Comparison of ENCODE assay signal across 11 cellular contexts in genomic region chr3:134361162-134361831, GRCh38. TPM values are rescaled to one million over a fixed set of nuclear protein-coding genes. Genes with fewer than 3 reads are reported as not detected.
DNase-seq lines count a peak whose midpoint lies in the region; ATAC-seq and TF ChIP-seq lines count a peak whose summit lies in the region.
"Had no signal": no experiment of that assay in that cellular context is flagged by ENCODE, and none has a peak within 500 bp of the region (broad histone marks: within the 10 kb centered on the region; RNA-seq: fewer than 3 reads in every experiment).

No MANE protein-coding gene starts in this region.

- CTCF ChIA-PET in Panc1 (lab: Charles Lee), result interaction anchor here (0.5 kb wide), 1 partner anchor 16 kb away, joined by 3 read pairs; no protein-coding TSS in a partner anchor

- WGBS in lung, 2 donors, result 89 to 92% methylated on average over 33 of the region's 33 CpGs

- H3K9me3 ChIP-seq in Panc1 (ENCODE audit: control insufficient read depth, insufficient read depth, low read depth, low read length) (no peaks in the 10 kb centered on the region), lung (ENCODE audit: control insufficient read depth in 2 of 2, insufficient read depth in 1 of 2, low read length in 1 of 2) (no peaks in the 10 kb centered on the region)

- H3K36me3 ChIP-seq in Panc1 (ENCODE audit: control insufficient read depth, insufficient read depth, low read length) (peaks cover 45% of the 10 kb centered on the region), lung (ENCODE audit: control insufficient read depth in 2 of 2, insufficient read depth in 2 of 2, low read length in 2 of 2) (peaks cover 46 to 65% of the 10 kb centered on the region in 2 donors)

- H3K4me1 ChIP-seq in Panc1 (ENCODE audit: control insufficient read depth, insufficient read depth, low read length) (peaks cover 99% of the 10 kb centered on the region), lung (ENCODE audit: control insufficient read depth in 2 of 2, insufficient read depth in 2 of 2, low read length in 2 of 2) (peaks cover 21 to 58% of the 10 kb centered on the region in 2 donors)

- POLR2A ChIA-PET in Panc1 (lab: Charles Lee), result no interaction called here

- intact Hi-C loops in Panc1 (cut with micrococcal nuclease; ENCODE audit: unreplicated experiment), result no loop called here
- intact Hi-C loops in dorsolateral prefrontal cortex (cut with DNase I), result no loop called here

- BruUV-seq in Panc1 (replicated peaks; lab: Mats Ljungman, UMichigan), result no TSS peak

- H3K27ac ChIP-seq in Panc1 (ENCODE audit: low read length) (peak overlapping the region; percentile 91), dorsolateral prefrontal cortex (peak overlapping the region in 58 of 59 donors; percentile 10 to 100 (median 100)), lung (ENCODE audit: low read depth in 1 of 2, low read length in 1 of 2) (peak overlapping the region; percentile 1 to 61), temporal lobe (ENCODE audit: low read depth, low read length) (peak overlapping the region; percentile 100)

- H3K27me3 ChIP-seq in Panc1 (ENCODE audit: control insufficient read depth, insufficient read depth, low read length) (no peaks in the 10 kb centered on the region), dorsolateral prefrontal cortex (no peaks in the 10 kb centered on the region), lung (ENCODE audit: control insufficient read depth, insufficient read depth) (no peaks in the 10 kb centered on the region)

- ATAC-seq in Panc1 (no peak), lung (ENCODE audit: insufficient read depth, low FRiP score) (no peak), esophagus mucosa (no peak), HG02571 (IDR thresholded peaks at IDR 0.05; ENCODE audit: unreplicated experiment) (no peak), HG02981 (IDR thresholded peaks at IDR 0.05; ENCODE audit: unreplicated experiment) (no peak)

- in situ Hi-C loops in Panc1 (cut with HindIII; ENCODE audit: low pct_unique_long_range_greater_than_20kb, low sequenced_read_pairs), result no loop called here

- no peak for TF ChIP-seq CTCF in Panc1 (IDR thresholded peaks at IDR 0.05)
- no peak for TF ChIP-seq CTCF in dorsolateral prefrontal cortex (IDR thresholded peaks at IDR 0.05 in 54 of 56, conservative IDR thresholded peaks at IDR 0.05 in 2 of 56; ENCODE audit: low read depth in 1 of 56, partially characterized antibody in 56 of 56)
- TF ChIP-seq CTCF in lung (IDR thresholded peaks at IDR 0.05; ENCODE audit: control extremely low read depth, extremely low read depth), result no peak

- DNase-seq in Panc1 (ENCODE audit: low read depth, low spot score) (no peak), dorsolateral prefrontal cortex (peak in 3 of 10 donors; percentile 27 to 36 (median 30)), lung (ENCODE audit: low spot score) (no peak), hypothalamus (lab: John Stamatoyannopoulos, UW) (no peak)
- DNase-seq: Calu3; NCI-H510A treated with DMSO at 0.1 percent for 48 hours; stimulated activated naive CD4-positive, alpha-beta T cell treated with Interleukin-2 at 50 U/mL for 16 hours had no signal

- H3K4me3 ChIP-seq in Panc1 (ENCODE audit: low read depth in 2 of 2, low read length in 2 of 2), result no peak overlapping the region
- H3K4me3 ChIP-seq in dorsolateral prefrontal cortex, result peak overlapping the region in 4 of 59 donors; percentile 10 to 33 (median 18)
- no peak overlapping the region for H3K4me3 ChIP-seq in lung

RNA-seq across cellular contexts. Expression of gene AMOTL2, which starts 12.9 kb away (rescaled TPM):
- 146 TPM for total RNA-seq in Panc1 (2021; ENCODE audit: unreplicated experiment)
- 73.2 TPM for polyA plus RNA-seq in Panc1 (2012; ENCODE audit: insufficient read length)
- 100 to 1,000 TPM in 24 of 120 experiments, 10 to 100 TPM in 96; 43.1 to 220 (median 75.3) TPM for total RNA-seq in dorsolateral prefrontal cortex
- 100 to 1,000 TPM; 122 to 129 TPM for total RNA-seq in lung
- polyA plus RNA-seq in lung, result 10 to 100 TPM; 27.4 to 30.1 TPM
- 46.5 TPM for total RNA-seq in temporal lobe
- 33.2 TPM for total RNA-seq in esophagus mucosa

Comparison
In these comparisons a context has a peak if more than half of its experiments do, and no peak if none do; other contexts are left out.
1. H3K27ac ChIP-seq: peak in every context shown above with its lines; median percentile 100 in temporal lobe; 100 in dorsolateral prefrontal cortex; 91 in Panc1; 31 in lung.